1 cellular context compared by ENCODE assay signal in the genomic region with DNA sequence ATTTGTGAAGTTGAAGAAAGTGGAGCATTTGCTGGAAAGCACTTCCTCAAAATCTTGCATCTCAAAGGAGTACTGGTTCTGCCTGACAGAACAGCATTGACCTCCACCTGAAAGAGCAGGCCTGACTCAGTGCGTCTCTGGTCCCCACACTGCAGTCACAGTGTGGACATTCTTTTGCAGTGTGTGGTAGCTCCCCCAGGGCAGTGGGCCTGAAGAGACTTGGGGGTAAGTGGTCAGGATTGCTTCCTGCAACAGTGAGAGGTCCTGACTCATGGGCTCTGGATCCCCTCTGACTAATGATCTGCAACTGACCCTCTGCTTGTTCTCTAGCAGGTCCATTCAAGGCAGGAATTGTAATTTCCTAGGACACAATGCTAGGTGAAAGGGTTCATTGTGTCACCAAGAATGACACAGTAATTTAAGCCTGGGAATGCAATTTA.
TF ChIP-seq lines count a peak whose summit lies in the region.

No MANE protein-coding gene starts in this region.

TF ChIP-seq in GM23338, 12 proteins besides CTCF, POLR2A, EP300 and RAD21 (continued from another document):
- TF ChIP-seq, protein P1, sequence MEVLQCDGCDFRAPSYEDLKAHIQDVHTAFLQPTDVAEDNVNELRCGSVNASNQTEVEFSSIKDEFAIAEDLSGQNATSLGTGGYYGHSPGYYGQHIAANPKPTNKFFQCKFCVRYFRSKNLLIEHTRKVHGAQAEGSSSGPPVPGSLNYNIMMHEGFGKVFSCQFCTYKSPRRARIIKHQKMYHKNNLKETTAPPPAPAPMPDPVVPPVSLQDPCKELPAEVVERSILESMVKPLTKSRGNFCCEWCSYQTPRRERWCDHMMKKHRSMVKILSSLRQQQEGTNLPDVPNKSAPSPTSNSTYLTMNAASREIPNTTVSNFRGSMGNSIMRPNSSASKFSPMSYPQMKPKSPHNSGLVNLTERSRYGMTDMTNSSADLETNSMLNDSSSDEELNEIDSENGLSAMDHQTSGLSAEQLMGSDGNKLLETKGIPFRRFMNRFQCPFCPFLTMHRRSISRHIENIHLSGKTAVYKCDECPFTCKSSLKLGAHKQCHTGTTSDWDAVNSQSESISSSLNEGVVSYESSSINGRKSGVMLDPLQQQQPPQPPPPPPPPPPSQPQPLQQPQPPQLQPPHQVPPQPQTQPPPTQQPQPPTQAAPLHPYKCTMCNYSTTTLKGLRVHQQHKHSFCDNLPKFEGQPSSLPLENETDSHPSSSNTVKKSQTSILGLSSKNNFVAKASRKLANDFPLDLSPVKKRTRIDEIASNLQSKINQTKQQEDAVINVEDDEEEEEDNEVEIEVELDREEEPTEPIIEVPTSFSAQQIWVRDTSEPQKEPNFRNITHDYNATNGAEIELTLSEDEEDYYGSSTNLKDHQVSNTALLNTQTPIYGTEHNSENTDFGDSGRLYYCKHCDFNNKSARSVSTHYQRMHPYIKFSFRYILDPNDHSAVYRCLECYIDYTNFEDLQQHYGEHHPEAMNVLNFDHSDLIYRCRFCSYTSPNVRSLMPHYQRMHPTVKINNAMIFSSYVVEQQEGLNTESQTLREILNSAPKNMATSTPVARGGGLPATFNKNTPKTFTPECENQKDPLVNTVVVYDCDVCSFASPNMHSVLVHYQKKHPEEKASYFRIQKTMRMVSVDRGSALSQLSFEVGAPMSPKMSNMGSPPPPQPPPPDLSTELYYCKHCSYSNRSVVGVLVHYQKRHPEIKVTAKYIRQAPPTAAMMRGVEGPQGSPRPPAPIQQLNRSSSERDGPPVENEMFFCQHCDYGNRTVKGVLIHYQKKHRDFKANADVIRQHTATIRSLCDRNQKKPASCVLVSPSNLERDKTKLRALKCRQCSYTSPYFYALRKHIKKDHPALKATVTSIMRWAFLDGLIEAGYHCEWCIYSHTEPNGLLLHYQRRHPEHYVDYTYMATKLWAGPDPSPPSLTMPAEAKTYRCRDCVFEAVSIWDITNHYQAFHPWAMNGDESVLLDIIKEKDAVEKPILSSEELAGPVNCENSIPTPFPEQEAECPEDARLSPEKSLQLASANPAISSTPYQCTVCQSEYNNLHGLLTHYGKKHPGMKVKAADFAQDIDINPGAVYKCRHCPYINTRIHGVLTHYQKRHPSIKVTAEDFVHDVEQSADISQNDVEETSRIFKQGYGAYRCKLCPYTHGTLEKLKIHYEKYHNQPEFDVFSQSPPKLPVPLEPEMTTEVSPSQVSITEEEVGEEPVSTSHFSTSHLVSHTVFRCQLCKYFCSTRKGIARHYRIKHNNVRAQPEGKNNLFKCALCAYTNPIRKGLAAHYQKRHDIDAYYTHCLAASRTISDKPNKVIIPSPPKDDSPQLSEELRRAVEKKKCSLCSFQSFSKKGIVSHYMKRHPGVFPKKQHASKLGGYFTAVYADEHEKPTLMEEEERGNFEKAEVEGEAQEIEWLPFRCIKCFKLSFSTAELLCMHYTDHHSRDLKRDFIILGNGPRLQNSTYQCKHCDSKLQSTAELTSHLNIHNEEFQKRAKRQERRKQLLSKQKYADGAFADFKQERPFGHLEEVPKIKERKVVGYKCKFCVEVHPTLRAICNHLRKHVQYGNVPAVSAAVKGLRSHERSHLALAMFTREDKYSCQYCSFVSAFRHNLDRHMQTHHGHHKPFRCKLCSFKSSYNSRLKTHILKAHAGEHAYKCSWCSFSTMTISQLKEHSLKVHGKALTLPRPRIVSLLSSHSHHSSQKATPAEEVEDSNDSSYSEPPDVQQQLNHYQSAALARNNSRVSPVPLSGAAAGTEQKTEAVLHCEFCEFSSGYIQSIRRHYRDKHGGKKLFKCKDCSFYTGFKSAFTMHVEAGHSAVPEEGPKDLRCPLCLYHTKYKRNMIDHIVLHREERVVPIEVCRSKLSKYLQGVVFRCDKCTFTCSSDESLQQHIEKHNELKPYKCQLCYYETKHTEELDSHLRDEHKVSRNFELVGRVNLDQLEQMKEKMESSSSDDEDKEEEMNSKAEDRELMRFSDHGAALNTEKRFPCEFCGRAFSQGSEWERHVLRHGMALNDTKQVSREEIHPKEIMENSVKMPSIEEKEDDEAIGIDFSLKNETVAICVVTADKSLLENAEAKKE (CRISPR knock-in tag; IDR thresholded peaks at IDR 0.05) = no peak
- no peak for TF ChIP-seq POLR2AphosphoS5 (IDR thresholded peaks at IDR 0.05; ENCODE audit: low read depth)
- no peak for TF ChIP-seq EZH2phosphoT487 (IDR thresholded peaks at IDR 0.05; ENCODE audit: unreplicated experiment)
- no peak for TF ChIP-seq ZNF114 (CRISPR knock-in tag; IDR thresholded peaks at IDR 0.05)
- no peak for TF ChIP-seq NANOG (IDR thresholded peaks at IDR 0.05; ENCODE audit: borderline replicate concordance)
- no peak for TF ChIP-seq EZH2 (IDR thresholded peaks at IDR 0.05; ENCODE audit: low read depth, unreplicated experiment)
- TF ChIP-seq JUNB (IDR thresholded peaks at IDR 0.05; ENCODE audit: unreplicated experiment) = no peak
- no peak for TF ChIP-seq STAT1 (IDR thresholded peaks at IDR 0.05; ENCODE audit: unreplicated experiment)
- TF ChIP-seq CREB1 (CRISPR knock-in tag; IDR thresholded peaks at IDR 0.05; ENCODE audit: low read depth) = no peak
- TF ChIP-seq ZNF331 (CRISPR knock-in tag; IDR thresholded peaks at IDR 0.05; ENCODE audit: low read depth) = no peak
- TF ChIP-seq, protein P2, sequence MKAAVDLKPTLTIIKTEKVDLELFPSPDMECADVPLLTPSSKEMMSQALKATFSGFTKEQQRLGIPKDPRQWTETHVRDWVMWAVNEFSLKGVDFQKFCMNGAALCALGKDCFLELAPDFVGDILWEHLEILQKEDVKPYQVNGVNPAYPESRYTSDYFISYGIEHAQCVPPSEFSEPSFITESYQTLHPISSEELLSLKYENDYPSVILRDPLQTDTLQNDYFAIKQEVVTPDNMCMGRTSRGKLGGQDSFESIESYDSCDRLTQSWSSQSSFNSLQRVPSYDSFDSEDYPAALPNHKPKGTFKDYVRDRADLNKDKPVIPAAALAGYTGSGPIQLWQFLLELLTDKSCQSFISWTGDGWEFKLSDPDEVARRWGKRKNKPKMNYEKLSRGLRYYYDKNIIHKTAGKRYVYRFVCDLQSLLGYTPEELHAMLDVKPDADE (IDR thresholded peaks at IDR 0.05) = no peak
TF ChIP-seq in GM23338: peak in this region for 0.
